8 cellular contexts compared by ENCODE assay signal in the genomic region with DNA sequence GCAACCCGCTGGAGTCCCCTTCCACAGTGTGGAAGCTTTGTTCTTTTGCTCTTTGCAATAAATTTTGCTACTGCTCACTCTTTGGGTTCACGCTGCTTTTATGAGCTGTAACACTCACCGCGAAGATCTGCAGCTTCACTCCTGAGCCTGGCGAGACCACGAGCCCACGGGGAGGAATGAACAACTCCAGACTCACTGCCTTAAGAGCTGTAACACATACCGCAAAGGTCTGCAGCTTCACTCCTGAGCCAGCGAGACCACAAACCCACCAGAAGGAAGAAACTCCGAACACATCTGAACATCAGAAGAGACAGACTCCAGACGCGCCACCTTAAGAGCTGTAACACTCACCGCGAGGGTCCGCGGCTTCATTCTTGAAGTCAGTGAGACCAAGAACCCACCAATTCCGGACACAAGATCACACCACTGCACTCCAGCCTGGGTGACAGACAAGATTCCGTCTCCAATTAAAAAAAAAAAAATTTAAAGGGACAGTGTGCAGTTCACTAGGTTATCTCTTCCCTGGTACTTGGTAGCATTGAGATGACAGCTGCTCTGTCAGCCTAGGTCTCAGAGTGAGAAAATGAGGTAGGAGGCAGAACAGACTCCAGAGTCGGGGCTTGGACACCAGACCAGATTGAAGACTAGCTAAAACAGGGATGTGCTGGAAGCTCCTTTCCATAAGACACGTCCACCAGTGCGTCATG. TPM values are rescaled to one million over a fixed set of nuclear protein-coding genes. Genes with fewer than 3 reads are reported as not detected.
DNase-seq lines count a peak whose midpoint lies in the region; ATAC-seq lines count a peak whose summit lies in the region.
"Not testable (repeated sequence)": the region's sequence is repeated elsewhere in the genome, so short reads cannot be mapped to it uniquely, and the experiment has no call there.

No MANE protein-coding gene starts in this region.

- ATAC-seq in CD4-positive, CD25-positive, alpha-beta regulatory T cell (ENCODE audit: low read depth in 2 of 2): not testable (repeated sequence)
- peak; percentile 70 for ATAC-seq in activated CD4-positive, alpha-beta T cell treated with anti-CD3 and anti-CD28 coated beads for 36 hours
- peak; percentile 54 for ATAC-seq in stimulated activated effector memory CD8-positive, alpha-beta T cell treated with anti-CD3 and anti-CD28 coated beads, Interleukin-12 subunit alpha, Interleukin-12 subunit beta, amount 100 ng/mL, for 72 hours

- intact Hi-C loops in activated CD4-positive, alpha-beta T cell treated with anti-CD3 and anti-CD28 coated beads for 36 hours (cut with DNase I, micrococcal nuclease): loop anchor here in 1 of 2 experiments (5.0 kb wide), 1 partner anchor 111 kb away; no protein-coding TSS in a partner anchor
- intact Hi-C loops in activated T-helper 1 cell treated with anti-CD3 and anti-CD28 coated beads, Interleukin-12 subunit alpha, Interleukin-12 subunit beta, Interleukin-2, Interleukin-4 antibody, amounts not matched to agents 30 ng/mL and 10 ng/mL and 1 ng/mL, durations not matched to agents 14 hours and 24 hours and 36 hours (cut with micrococcal nuclease): not testable (repeated sequence)

- not testable (repeated sequence) for H3K36me3 Mint-ChIP-seq in CD4-positive, CD25-positive, alpha-beta regulatory T cell; activated CD4-positive, alpha-beta T cell treated with anti-CD3 and anti-CD28 coated beads for 36 hours (ENCODE audit: low read depth); activated T-helper 1 cell treated with anti-CD3 and anti-CD28 coated beads, Interleukin-12 subunit alpha, Interleukin-12 subunit beta, Interleukin-2, Interleukin-4 antibody, amounts not matched to agents 30 ng/mL and 10 ng/mL and 1 ng/mL, durations not matched to agents 14 hours and 24 hours and 36 hours (ENCODE audit: low read depth); activated naive CD8-positive, alpha-beta T cell; immature natural killer cell; stimulated activated effector memory CD8-positive, alpha-beta T cell treated with anti-CD3 and anti-CD28 coated beads, Interleukin-12 subunit alpha, Interleukin-12 subunit beta, amount 100 ng/mL, for 72 hours

- not testable (repeated sequence) for H3K4me1 ChIP-seq in CD4-positive, CD25-positive, alpha-beta regulatory T cell (ENCODE audit: control insufficient read depth, insufficient read depth, low read length, poor library complexity, severe bottlenecking)

- H3K27ac ChIP-seq in CD4-positive, CD25-positive, alpha-beta regulatory T cell (ENCODE audit: insufficient read depth, low read length, poor library complexity, severe bottlenecking): not testable (repeated sequence)

- not testable (repeated sequence) for H3K36me3 ChIP-seq in CD4-positive, CD25-positive, alpha-beta regulatory T cell (ENCODE audit: control insufficient read depth, insufficient read depth, low read length)

- not testable (repeated sequence) for H3K9me3 Mint-ChIP-seq in CD4-positive, CD25-positive, alpha-beta regulatory T cell; activated CD4-positive, alpha-beta T cell treated with anti-CD3 and anti-CD28 coated beads for 36 hours (ENCODE audit: low read depth); activated T-helper 1 cell treated with anti-CD3 and anti-CD28 coated beads, Interleukin-12 subunit alpha, Interleukin-12 subunit beta, Interleukin-2, Interleukin-4 antibody, amounts not matched to agents 30 ng/mL and 10 ng/mL and 1 ng/mL, durations not matched to agents 14 hours and 24 hours and 36 hours; activated naive CD8-positive, alpha-beta T cell (ENCODE audit: low read depth); immature natural killer cell; stimulated activated effector memory CD8-positive, alpha-beta T cell treated with anti-CD3 and anti-CD28 coated beads, Interleukin-12 subunit alpha, Interleukin-12 subunit beta, amount 100 ng/mL, for 72 hours

- peaks cover 0 to 13% (median 9%) of the 10 kb centered on the region in 4 donors for H3K4me1 Mint-ChIP-seq in CD4-positive, CD25-positive, alpha-beta regulatory T cell
- H3K4me1 Mint-ChIP-seq in activated CD4-positive, alpha-beta T cell treated with anti-CD3 and anti-CD28 coated beads for 36 hours: not testable (repeated sequence)
- H3K4me1 Mint-ChIP-seq in activated T-helper 1 cell treated with anti-CD3 and anti-CD28 coated beads, Interleukin-12 subunit alpha, Interleukin-12 subunit beta, Interleukin-2, Interleukin-4 antibody, amounts not matched to agents 30 ng/mL and 10 ng/mL and 1 ng/mL, durations not matched to agents 14 hours and 24 hours and 36 hours (ENCODE audit: low read depth): peaks cover 14% of the 10 kb centered on the region
- H3K4me1 Mint-ChIP-seq in activated naive CD8-positive, alpha-beta T cell (ENCODE audit: low read depth): peaks cover 21% of the 10 kb centered on the region
- peaks cover 15 to 21% of the 10 kb centered on the region in 2 donors for H3K4me1 Mint-ChIP-seq in immature natural killer cell
- H3K4me1 Mint-ChIP-seq in stimulated activated effector memory CD8-positive, alpha-beta T cell treated with anti-CD3 and anti-CD28 coated beads, Interleukin-12 subunit alpha, Interleukin-12 subunit beta, amount 100 ng/mL, for 72 hours: peaks cover 16% of the 10 kb centered on the region

- POLR2A ChIA-PET in activated CD4-positive, alpha-beta T cell treated with anti-CD3 and anti-CD28 coated beads for 36 hours (lab: Charles Lee): interaction anchor here (0.6 to 0.8 kb wide), 2 partner anchors 121 to 223 kb away, joined by 3 to 5 read pairs; no protein-coding TSS in a partner anchor

- peak overlapping the region; percentile 72 to 88 (median 75) for H3K4me3 Mint-ChIP-seq in CD4-positive, CD25-positive, alpha-beta regulatory T cell
- peak overlapping the region; percentile 55 for H3K4me3 Mint-ChIP-seq in activated CD4-positive, alpha-beta T cell treated with anti-CD3 and anti-CD28 coated beads for 36 hours
- H3K4me3 Mint-ChIP-seq in activated T-helper 1 cell treated with anti-CD3 and anti-CD28 coated beads, Interleukin-12 subunit alpha, Interleukin-12 subunit beta, Interleukin-2, Interleukin-4 antibody, amounts not matched to agents 30 ng/mL and 10 ng/mL and 1 ng/mL, durations not matched to agents 14 hours and 24 hours and 36 hours: peak overlapping the region; percentile 64
- peak overlapping the region; percentile 86 for H3K4me3 Mint-ChIP-seq in activated naive CD8-positive, alpha-beta T cell
- peak overlapping the region; percentile 81 to 94 (median 85) for H3K4me3 Mint-ChIP-seq in immature natural killer cell
- peak overlapping the region; percentile 70 for H3K4me3 Mint-ChIP-seq in stimulated activated effector memory CD8-positive, alpha-beta T cell treated with anti-CD3 and anti-CD28 coated beads, Interleukin-12 subunit alpha, Interleukin-12 subunit beta, amount 100 ng/mL, for 72 hours

- H3K4me3 ChIP-seq in CD4-positive, CD25-positive, alpha-beta regulatory T cell (ENCODE audit: low read depth, low read length): peak overlapping the region; percentile 7
- not testable (repeated sequence) for H3K4me3 ChIP-seq in Jurkat, Clone E6-1 (ENCODE audit: low read length)

- peak overlapping the region; percentile 67 to 76 (median 68) for H3K27ac Mint-ChIP-seq in CD4-positive, CD25-positive, alpha-beta regulatory T cell
- H3K27ac Mint-ChIP-seq in activated CD4-positive, alpha-beta T cell treated with anti-CD3 and anti-CD28 coated beads for 36 hours: peak overlapping the region; percentile 70
- peak overlapping the region; percentile 13 for H3K27ac Mint-ChIP-seq in activated T-helper 1 cell treated with anti-CD3 and anti-CD28 coated beads, Interleukin-12 subunit alpha, Interleukin-12 subunit beta, Interleukin-2, Interleukin-4 antibody, amounts not matched to agents 30 ng/mL and 10 ng/mL and 1 ng/mL, durations not matched to agents 14 hours and 24 hours and 36 hours
- H3K27ac Mint-ChIP-seq in activated naive CD8-positive, alpha-beta T cell: not testable (repeated sequence)
- peak overlapping the region; percentile 56 to 89 (median 78) for H3K27ac Mint-ChIP-seq in immature natural killer cell
- H3K27ac Mint-ChIP-seq in stimulated activated effector memory CD8-positive, alpha-beta T cell treated with anti-CD3 and anti-CD28 coated beads, Interleukin-12 subunit alpha, Interleukin-12 subunit beta, amount 100 ng/mL, for 72 hours: peak overlapping the region; percentile 69

- H3K27me3 Mint-ChIP-seq in CD4-positive, CD25-positive, alpha-beta regulatory T cell: peaks cover 31% of the 10 kb centered on the region
- H3K27me3 Mint-ChIP-seq in activated CD4-positive, alpha-beta T cell treated with anti-CD3 and anti-CD28 coated beads for 36 hours: peaks cover 11% of the 10 kb centered on the region
- H3K27me3 Mint-ChIP-seq in activated T-helper 1 cell treated with anti-CD3 and anti-CD28 coated beads, Interleukin-12 subunit alpha, Interleukin-12 subunit beta, Interleukin-2, Interleukin-4 antibody, amounts not matched to agents 30 ng/mL and 10 ng/mL and 1 ng/mL, durations not matched to agents 14 hours and 24 hours and 36 hours (ENCODE audit: insufficient read depth): peaks cover 12% of the 10 kb centered on the region
- H3K27me3 Mint-ChIP-seq in activated naive CD8-positive, alpha-beta T cell; immature natural killer cell (ENCODE audit: low read depth in 3 of 3): not testable (repeated sequence)

- not testable (repeated sequence) for H3K9me3 ChIP-seq in CD4-positive, CD25-positive, alpha-beta regulatory T cell (ENCODE audit: control insufficient read depth in 2 of 2, low read length in 2 of 2)

- not testable (repeated sequence) for DNase-seq in CD4-positive, CD25-positive, alpha-beta regulatory T cell; activated CD4-positive, alpha-beta T cell treated with anti-CD3 and anti-CD28 coated beads for 36 hours; activated T-helper 1 cell treated with anti-CD3 and anti-CD28 coated beads, Interleukin-12 subunit alpha, Interleukin-12 subunit beta, Interleukin-2, Interleukin-4 antibody, amounts not matched to agents 30 ng/mL and 10 ng/mL and 1 ng/mL, durations not matched to agents 14 hours and 24 hours and 36 hours (ENCODE audit: low spot score); stimulated activated effector memory CD8-positive, alpha-beta T cell treated with anti-CD3 and anti-CD28 coated beads, Interleukin-12 subunit alpha, Interleukin-12 subunit beta, amount 100 ng/mL, for 72 hours (ENCODE audit: low spot score in 2 of 2)
- DNase-seq in Jurkat, Clone E6-1 (ENCODE audit: low read depth, low spot score): peak; percentile 54
- DNase-seq in activated CD8-positive, alpha-beta memory T cell treated with anti-CD3 and anti-CD28 coated beads for 24 hours: peak; percentile 64
- DNase-seq in immature natural killer cell: peak; percentile 28 to 33 (median 30)

- CTCF ChIA-PET in activated CD4-positive, alpha-beta T cell treated with anti-CD3 and anti-CD28 coated beads for 36 hours (lab: Charles Lee): interaction anchor here (0.6 to 1.0 kb wide), 2 partner anchors 8 to 190 kb away, joined by 3 to 6 read pairs; no protein-coding TSS in a partner anchor

- not testable (repeated sequence) for H3K27me3 ChIP-seq in CD4-positive, CD25-positive, alpha-beta regulatory T cell (ENCODE audit: control insufficient read depth, insufficient read depth, low read length)

RNA-seq across cellular contexts. Expression of gene PDCD5, which starts 8.1 kb away (rescaled TPM):
- total RNA-seq in CD4-positive, CD25-positive, alpha-beta regulatory T cell: 35.3 TPM
- polyA plus RNA-seq in CD4-positive, CD25-positive, alpha-beta regulatory T cell: 100 to 1,000 TPM; 139 to 201 (median 150) TPM
- polyA plus RNA-seq in Jurkat, Clone E6-1 (2012; ENCODE audit: insufficient read depth, insufficient read length): 296 TPM
- 100 to 1,000 TPM; 268 to 272 TPM for total RNA-seq in activated CD4-positive, alpha-beta T cell treated with anti-CD3 and anti-CD28 coated beads for 36 hours
- 203 TPM in 2 replicates for total RNA-seq in activated T-helper 1 cell treated with anti-CD3 and anti-CD28 coated beads, Interleukin-12 subunit alpha, Interleukin-12 subunit beta, Interleukin-2, Interleukin-4 antibody, amounts not matched to agents 30 ng/mL and 10 ng/mL and 1 ng/mL, durations not matched to agents 14 hours and 24 hours and 36 hours
- polyA plus RNA-seq in immature natural killer cell: 100 to 1,000 TPM in 1 of 3 donors, 10 to 100 TPM in 2; 89.1 to 128 (median 93.7) TPM
